Comparison of ENCODE assay signal across 5 cellular contexts in genomic region chr10:73981812-73982211, GRCh38.
"Had no signal": no experiment of that assay in that cellular context is flagged by ENCODE, and none has a peak within 500 bp of the region (broad histone marks: within the 10 kb centered on the region; RNA-seq: fewer than 3 reads in every experiment).

No MANE protein-coding gene starts in this region.

- H3K36me3 Mint-ChIP-seq: IgD-negative memory B cell had no signal

- DNase-seq: GM23248, GOT3 had no signal

- H3K9me3 ChIP-seq: HAP-1 had no signal

- H3K27ac Mint-ChIP-seq: IgD-negative memory B cell had no signal

- H2AFZ ChIP-seq: GM23248 had no signal

- H3K4me2 ChIP-seq: KMS-11 had no signal

- H3K36me3 ChIP-seq: HAP-1 had no signal

- H3K4me3 Mint-ChIP-seq: IgD-negative memory B cell had no signal

- H3K4me3 ChIP-seq: GM23248, HAP-1 had no signal

- H3K27ac ChIP-seq: GM23248, KMS-11 had no signal

- H3K9me3 Mint-ChIP-seq: IgD-negative memory B cell had no signal

- H3K9ac ChIP-seq: GM23248, KMS-11 had no signal
